Comparison of ENCODE assay signal across 1 cellular context in genomic region chr10:110165867-110166266, GRCh38.
TF ChIP-seq lines count a peak whose summit lies in the region.

No MANE protein-coding gene starts in this region.

TF ChIP-seq in H1, 55 proteins besides CTCF, POLR2A, EP300 and RAD21:
- TF ChIP-seq ATF2 (IDR thresholded peaks at IDR 0.05; ENCODE audit: low read length), result no peak
- no peak for TF ChIP-seq SIN3A (conservative IDR thresholded peaks at IDR 0.05 in 1 of 2, IDR thresholded peaks at IDR 0.05 in 1 of 2; ENCODE audit: low read depth in 1 of 2, low read length in 2 of 2)
- TF ChIP-seq NRF1 (IDR thresholded peaks at IDR 0.05; ENCODE audit: low read depth, low read length), result no peak
- no peak for TF ChIP-seq BRCA1 (IDR thresholded peaks at IDR 0.05; ENCODE audit: low read depth, low read length)
- TF ChIP-seq BCL11A (IDR thresholded peaks at IDR 0.05; ENCODE audit: low read depth in 2 of 2, low read length in 2 of 2), result no peak
- TF ChIP-seq MAX (IDR thresholded peaks at IDR 0.05), result peak; percentile 64
- TF ChIP-seq RBBP5 (IDR thresholded peaks at IDR 0.05; ENCODE audit: borderline replicate concordance, low read depth, low read length), result no peak
- TF ChIP-seq SP4 (IDR thresholded peaks at IDR 0.05; ENCODE audit: low read length), result no peak
- TF ChIP-seq JUND (IDR thresholded peaks at IDR 0.05; ENCODE audit: low read length), result no peak
- TF ChIP-seq MAFK (IDR thresholded peaks at IDR 0.05; ENCODE audit: low read depth, low read length), result no peak
- TF ChIP-seq E2F6 (IDR thresholded peaks at IDR 0.05), result peak; percentile 95
- TF ChIP-seq ASH2L (IDR thresholded peaks at IDR 0.05; ENCODE audit: low read length), result no peak
- TF ChIP-seq EGR1 (IDR thresholded peaks at IDR 0.05; ENCODE audit: borderline replicate concordance, low read depth, low read length), result no peak
- TF ChIP-seq POLR2AphosphoS5 (IDR thresholded peaks at IDR 0.05; ENCODE audit: low read depth, low read length), result no peak
- TF ChIP-seq EZH2 (IDR thresholded peaks at IDR 0.05; ENCODE audit: low read depth, low read length, severe bottlenecking), result peak; percentile 56
- no peak for TF ChIP-seq HDAC2 (IDR thresholded peaks at IDR 0.05; ENCODE audit: borderline replicate concordance in 1 of 2, low read depth in 2 of 2, low read length in 2 of 2)
- no peak for TF ChIP-seq RNF2 (IDR thresholded peaks at IDR 0.05; ENCODE audit: borderline replicate concordance, low read depth, low read length, missing control alignments, poor library complexity, severe bottlenecking)
- TF ChIP-seq SUZ12 (IDR thresholded peaks at IDR 0.05; ENCODE audit: low read length), result peak; percentile 61
- no peak for TF ChIP-seq GTF2F1 (IDR thresholded peaks at IDR 0.05; ENCODE audit: borderline replicate concordance, low read depth, low read length)
- no peak for TF ChIP-seq CTBP2 (IDR thresholded peaks at IDR 0.05; ENCODE audit: borderline replicate concordance, insufficient read depth, insufficient read length, low read length)
- TF ChIP-seq RXRA (IDR thresholded peaks at IDR 0.05; ENCODE audit: insufficient read depth, low read depth, low read length), result no peak
- no peak for TF ChIP-seq CHD2 (IDR thresholded peaks at IDR 0.05; ENCODE audit: low read length)
- no peak for TF ChIP-seq FOSL1 (IDR thresholded peaks at IDR 0.05; ENCODE audit: insufficient read depth, low read depth, low read length)
- no peak for TF ChIP-seq TAF1 (IDR thresholded peaks at IDR 0.05; ENCODE audit: low read depth, low read length)
- TF ChIP-seq NANOG (IDR thresholded peaks at IDR 0.05; ENCODE audit: insufficient read depth, low read depth, low read length, poor library complexity, severe bottlenecking), result no peak
- no peak for TF ChIP-seq SP1 (IDR thresholded peaks at IDR 0.05; ENCODE audit: low read depth, low read length)
- no peak for TF ChIP-seq TEAD4 (IDR thresholded peaks at IDR 0.05; ENCODE audit: low read depth, low read length)
- no peak for TF ChIP-seq POU5F1 (IDR thresholded peaks at IDR 0.05; ENCODE audit: low read depth, low read length)
- TF ChIP-seq ATF3 (IDR thresholded peaks at IDR 0.05; ENCODE audit: insufficient read depth, low read depth, low read length), result no peak
- no peak for TF ChIP-seq BACH1 (IDR thresholded peaks at IDR 0.05; ENCODE audit: low read length)
- no peak for TF ChIP-seq SIX5 (IDR thresholded peaks at IDR 0.05; ENCODE audit: low read depth, low read length)
- no peak for TF ChIP-seq YY1 (IDR thresholded peaks at IDR 0.05; ENCODE audit: low read depth, low read length)
- TF ChIP-seq SAP30 (IDR thresholded peaks at IDR 0.05; ENCODE audit: insufficient read depth, insufficient replicate concordance, low read length), result no peak
- no peak for TF ChIP-seq RFX5 (IDR thresholded peaks at IDR 0.05; ENCODE audit: borderline replicate concordance, low read depth, low read length)
